In genomic region chr2:85490861-85491763, GRCh38 we compare ENCODE assay signal across 24 cellular contexts.
"Had no signal": no experiment of that assay in that cellular context is flagged by ENCODE, and none has a peak within 500 bp of the region (broad histone marks: within the 10 kb centered on the region; RNA-seq: fewer than 3 reads in every experiment).

No MANE protein-coding gene starts in this region.

- H3K4me3 ChIP-seq: hepatocyte, left ventricle myocardium inferior, lower lobe of right lung, neural progenitor cell, pancreas, smooth muscle cell, tibial artery, upper lobe of left lung, uterus had no signal

- H3K4me1 Mint-ChIP-seq: neural progenitor cell; stimulated activated memory B cell treated with anti-CD40 and anti-IgM and Interleukin-4, amounts not matched to agents 10 μg/mL and 1 μg/mL and 100 μg/mL, for 72 hours had no signal

- H3K9me3 Mint-ChIP-seq: effector memory CD8-positive, alpha-beta T cell had no signal

- H3K27ac Mint-ChIP-seq: effector memory CD8-positive, alpha-beta T cell; natural killer cell treated with Interleukin-12 subunit alpha and Interleukin-12 subunit beta and Interleukin-15 and Interleukin-18, amount 100 ng/mL, for 72 hours; neural progenitor cell; progenitor cell of endocrine pancreas; stimulated activated memory B cell treated with anti-CD40 and anti-IgM and Interleukin-4, amounts not matched to agents 10 μg/mL and 1 μg/mL and 100 μg/mL, for 72 hours; stimulated activated naive CD8-positive, alpha-beta T cell treated with anti-CD3 and anti-CD28 coated beads, Interleukin-15, Interleukin-2, amounts not matched to agents 100 ng/mL and 50 ng/mL, for 24 hours had no signal

- H3K27me3 Mint-ChIP-seq: effector memory CD8-positive, alpha-beta T cell; natural killer cell treated with Interleukin-12 subunit alpha and Interleukin-12 subunit beta and Interleukin-15 and Interleukin-18, amount 100 ng/mL, for 72 hours; progenitor cell of endocrine pancreas; stimulated activated naive CD8-positive, alpha-beta T cell treated with anti-CD3 and anti-CD28 coated beads, Interleukin-15, Interleukin-2, amounts not matched to agents 100 ng/mL and 50 ng/mL, for 24 hours had no signal

- H3K4me3 Mint-ChIP-seq: effector memory CD8-positive, alpha-beta T cell; natural killer cell treated with Interleukin-12 subunit alpha and Interleukin-12 subunit beta and Interleukin-15 and Interleukin-18, amount 100 ng/mL, for 72 hours; neural progenitor cell; stimulated activated memory B cell treated with anti-CD40 and anti-IgM and Interleukin-4, amounts not matched to agents 10 μg/mL and 1 μg/mL and 100 μg/mL, for 72 hours; stimulated activated naive CD8-positive, alpha-beta T cell treated with anti-CD3 and anti-CD28 coated beads, Interleukin-15, Interleukin-2, amounts not matched to agents 100 ng/mL and 50 ng/mL, for 24 hours had no signal

- H3K36me3 Mint-ChIP-seq: neural progenitor cell had no signal

- DNase-seq: effector memory CD8-positive, alpha-beta T cell; foreskin keratinocyte; head of caudate nucleus; kidney; left cardiac atrium; left ventricle myocardium inferior; lower lobe of right lung; mesenchymal stem cell; midbrain; occipital lobe; pancreas; right cardiac atrium; stimulated activated CD4-positive, alpha-beta T cell treated with anti-CD3 and anti-CD28 coated beads, Interleukin-4, amount 100 ng/mL, for 1 hour; stimulated activated CD8-positive, alpha-beta memory T cell treated with anti-CD3 and anti-CD28 coated beads, Interleukin-4, amount 100 ng/mL, for 48 hours; upper lobe of left lung; uterus had no signal

- ATAC-seq: effector memory CD8-positive, alpha-beta T cell; foreskin keratinocyte; left cardiac atrium; lower lobe of right lung; natural killer cell treated with Interleukin-12 subunit alpha and Interleukin-12 subunit beta and Interleukin-15 and Interleukin-18, amount 100 ng/mL, for 72 hours; pancreas; right cardiac atrium; stimulated activated memory B cell treated with anti-CD40 and anti-IgM and Interleukin-4, amounts not matched to agents 10 μg/mL and 1 μg/mL and 100 μg/mL, for 72 hours had no signal
